In the genomic region with DNA sequence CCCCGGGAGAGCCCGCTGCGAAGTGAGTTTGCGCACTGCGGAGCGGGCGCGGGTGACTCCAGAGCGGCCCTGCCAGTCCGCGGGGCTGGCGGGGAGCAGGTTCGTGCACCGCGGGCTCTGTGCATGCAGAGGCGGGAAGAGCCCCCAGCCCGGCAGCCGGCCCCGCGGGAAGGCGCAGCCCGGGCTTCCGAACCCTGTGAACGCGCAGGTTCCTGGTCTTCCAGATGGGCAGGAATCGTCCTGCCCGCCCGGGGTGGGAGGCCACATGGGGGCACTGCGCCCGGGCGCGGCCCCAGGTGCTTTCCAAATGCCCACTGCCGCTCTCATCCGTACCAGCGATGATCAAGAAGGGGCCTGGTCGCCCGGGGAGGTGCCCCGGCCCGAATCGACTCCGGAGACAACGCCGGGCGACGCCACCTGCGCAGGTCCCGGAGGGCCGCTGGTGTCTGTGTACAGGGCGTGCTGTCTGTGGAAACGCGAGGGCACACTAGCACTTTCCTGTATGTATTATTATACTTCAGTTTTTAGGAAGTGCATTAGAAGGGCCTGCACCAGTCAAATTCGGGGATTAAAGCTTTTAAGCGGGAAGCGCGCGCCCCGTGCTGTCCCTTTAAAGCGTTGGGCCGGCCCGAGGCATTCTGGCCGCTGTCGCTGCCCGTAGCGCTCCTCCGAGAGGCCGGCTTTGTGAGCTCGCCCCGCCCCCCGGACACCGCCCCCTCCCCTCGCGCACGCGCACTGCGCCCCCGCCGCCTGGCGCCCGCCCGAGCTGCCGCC, we compare ENCODE assay signal across 8 cellular contexts. TPM values are rescaled to one million over a fixed set of nuclear protein-coding genes. Genes with fewer than 3 reads are reported as not detected.
DNase-seq lines count a peak whose midpoint lies in the region; ATAC-seq and TF ChIP-seq lines count a peak whose summit lies in the region.

A gene (plus strand): TSS at position 740 of the 774 bp plus-strand sequence. CDS start 3,796 bp downstream, outside the sequence.

- H3K9me3 ChIP-seq in SJCRH30 (replicated peaks) (no peaks in the 10 kb centered on the region), neural cell (ENCODE audit: low read length) (no peaks in the 10 kb centered on the region)

- DNase-seq in DMS79 treated with DMSO at 0.1 percent for 48 hours (lab: John Stamatoyannopoulos, UW) (peak; percentile 83), LoVo (ENCODE audit: low spot score) (peak; percentile 89), SJCRH30 (peak; percentile 94 to 95), activated gamma-delta T cell treated with Interleukin-2 at 50 U/mL for 16 hours (peak; percentile 91), fibroblast of villous mesenchyme (ENCODE audit: low read depth) (peak; percentile 89)

- peaks cover 37% of the 10 kb centered on the region for H3K79me2 ChIP-seq in neural cell (replicated peaks; ENCODE audit: insufficient read depth, low read length)

- H3K36me3 ChIP-seq in SJCRH30 (peaks cover 23% of the 10 kb centered on the region), neural cell (ENCODE audit: insufficient read depth, low read length) (no peaks in the 10 kb centered on the region)

- peak within 1 kb of the TSS; percentile 97 for H3K4me3 Mint-ChIP-seq in stimulated activated naive CD8-positive, alpha-beta T cell treated with anti-CD3 and anti-CD28 coated beads, Interleukin-15, Interleukin-2, amounts not matched to agents 100 ng/mL and 50 ng/mL, for 24 hours

- peak; percentile 17 for TF ChIP-seq CTCF in fibroblast of villous mesenchyme (IDR thresholded peaks at IDR 0.05; ENCODE audit: insufficient read depth, low read depth, low read length)
- peak; percentile 52 for TF ChIP-seq CTCF in neural cell (IDR thresholded peaks at IDR 0.05; ENCODE audit: poor library complexity, severe bottlenecking)

- peaks cover 33% of the 10 kb centered on the region for H3K4me1 Mint-ChIP-seq in stimulated activated naive CD8-positive, alpha-beta T cell treated with anti-CD3 and anti-CD28 coated beads, Interleukin-15, Interleukin-2, amounts not matched to agents 100 ng/mL and 50 ng/mL, for 24 hours (ENCODE audit: low read depth)

- H3K27ac ChIP-seq in SJCRH30 = peak within 1 kb of the TSS; percentile 77
- peak within 1 kb of the TSS; percentile 93 for H3K27ac ChIP-seq in neural cell (ENCODE audit: low read length)

- H4K20me1 ChIP-seq in neural cell (ENCODE audit: insufficient read depth) = no peaks in the 10 kb centered on the region

- peak within 1 kb of the TSS; percentile 90 for H3K27ac Mint-ChIP-seq in stimulated activated naive CD8-positive, alpha-beta T cell treated with anti-CD3 and anti-CD28 coated beads, Interleukin-15, Interleukin-2, amounts not matched to agents 100 ng/mL and 50 ng/mL, for 24 hours

- H3F3A ChIP-seq in neural cell (ENCODE audit: insufficient read depth, low read length, poor library complexity, severe bottlenecking) = no peaks in the 10 kb centered on the region

- H3K4me3 ChIP-seq in SJCRH30 (peak within 1 kb of the TSS; percentile 81), fibroblast of villous mesenchyme (ENCODE audit: low read depth, low read length) (peak within 1 kb of the TSS; percentile 93), neural cell (ENCODE audit: low read length) (peak within 1 kb of the TSS; percentile 97)

- H3K9me2 ChIP-seq in neural cell (ENCODE audit: insufficient read depth, low read length) = no peaks in the 10 kb centered on the region

- no peak for TF ChIP-seq EP300 in neural cell (conservative IDR thresholded peaks at IDR 0.05; ENCODE audit: poor library complexity, severe bottlenecking)

- peak; percentile 50 for ATAC-seq in GM21825 (IDR thresholded peaks at IDR 0.05; ENCODE audit: unreplicated experiment)

- no peaks in the 10 kb centered on the region for H3K27me3 Mint-ChIP-seq in stimulated activated naive CD8-positive, alpha-beta T cell treated with anti-CD3 and anti-CD28 coated beads, Interleukin-15, Interleukin-2, amounts not matched to agents 100 ng/mL and 50 ng/mL, for 24 hours

- peak within 1 kb of the TSS; percentile 92 for H2AFZ ChIP-seq in neural cell (ENCODE audit: low read depth, low read length)

- H3K9ac ChIP-seq in neural cell (ENCODE audit: low read length) = peak within 1 kb of the TSS; percentile 91

- peaks cover 26% of the 10 kb centered on the region for H3K36me3 Mint-ChIP-seq in stimulated activated naive CD8-positive, alpha-beta T cell treated with anti-CD3 and anti-CD28 coated beads, Interleukin-15, Interleukin-2, amounts not matched to agents 100 ng/mL and 50 ng/mL, for 24 hours (ENCODE audit: low read depth)

- H3K27me3 ChIP-seq in SJCRH30 = no peaks in the 10 kb centered on the region
- H3K27me3 ChIP-seq in neural cell (ENCODE audit: insufficient read depth, low read depth, low read length) = no peaks in the 10 kb centered on the region

- no peak for TF ChIP-seq RAD21 in neural cell (conservative IDR thresholded peaks at IDR 0.05)

- H3K4me2 ChIP-seq in neural cell (ENCODE audit: low read length) = peak within 1 kb of the TSS; percentile 86

- peaks cover 29% of the 10 kb centered on the region for H3K4me1 ChIP-seq in SJCRH30

- H3K9me3 Mint-ChIP-seq in stimulated activated naive CD8-positive, alpha-beta T cell treated with anti-CD3 and anti-CD28 coated beads, Interleukin-15, Interleukin-2, amounts not matched to agents 100 ng/mL and 50 ng/mL, for 24 hours = no peaks in the 10 kb centered on the region

TF ChIP-seq in neural cell, 6 proteins besides CTCF, POLR2A, EP300 and RAD21:
- peak; percentile 50 for TF ChIP-seq MXI1 (conservative IDR thresholded peaks at IDR 0.05; ENCODE audit: poor library complexity, severe bottlenecking)
- TF ChIP-seq POLR2AphosphoS5 (IDR thresholded peaks at IDR 0.05) = peak; percentile 79
- no peak for TF ChIP-seq EZH2 (IDR thresholded peaks at IDR 0.05; ENCODE audit: borderline replicate concordance, insufficient read depth, low read length, poor library complexity, severe bottlenecking)
- peak; percentile 50 for TF ChIP-seq SMC3 (conservative IDR thresholded peaks at IDR 0.05; ENCODE audit: poor library complexity)
- TF ChIP-seq TAF1 (IDR thresholded peaks at IDR 0.05; ENCODE audit: low read depth) = no peak
- TF ChIP-seq, protein P1, sequence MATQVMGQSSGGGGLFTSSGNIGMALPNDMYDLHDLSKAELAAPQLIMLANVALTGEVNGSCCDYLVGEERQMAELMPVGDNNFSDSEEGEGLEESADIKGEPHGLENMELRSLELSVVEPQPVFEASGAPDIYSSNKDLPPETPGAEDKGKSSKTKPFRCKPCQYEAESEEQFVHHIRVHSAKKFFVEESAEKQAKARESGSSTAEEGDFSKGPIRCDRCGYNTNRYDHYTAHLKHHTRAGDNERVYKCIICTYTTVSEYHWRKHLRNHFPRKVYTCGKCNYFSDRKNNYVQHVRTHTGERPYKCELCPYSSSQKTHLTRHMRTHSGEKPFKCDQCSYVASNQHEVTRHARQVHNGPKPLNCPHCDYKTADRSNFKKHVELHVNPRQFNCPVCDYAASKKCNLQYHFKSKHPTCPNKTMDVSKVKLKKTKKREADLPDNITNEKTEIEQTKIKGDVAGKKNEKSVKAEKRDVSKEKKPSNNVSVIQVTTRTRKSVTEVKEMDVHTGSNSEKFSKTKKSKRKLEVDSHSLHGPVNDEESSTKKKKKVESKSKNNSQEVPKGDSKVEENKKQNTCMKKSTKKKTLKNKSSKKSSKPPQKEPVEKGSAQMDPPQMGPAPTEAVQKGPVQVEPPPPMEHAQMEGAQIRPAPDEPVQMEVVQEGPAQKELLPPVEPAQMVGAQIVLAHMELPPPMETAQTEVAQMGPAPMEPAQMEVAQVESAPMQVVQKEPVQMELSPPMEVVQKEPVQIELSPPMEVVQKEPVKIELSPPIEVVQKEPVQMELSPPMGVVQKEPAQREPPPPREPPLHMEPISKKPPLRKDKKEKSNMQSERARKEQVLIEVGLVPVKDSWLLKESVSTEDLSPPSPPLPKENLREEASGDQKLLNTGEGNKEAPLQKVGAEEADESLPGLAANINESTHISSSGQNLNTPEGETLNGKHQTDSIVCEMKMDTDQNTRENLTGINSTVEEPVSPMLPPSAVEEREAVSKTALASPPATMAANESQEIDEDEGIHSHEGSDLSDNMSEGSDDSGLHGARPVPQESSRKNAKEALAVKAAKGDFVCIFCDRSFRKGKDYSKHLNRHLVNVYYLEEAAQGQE (IDR thresholded peaks at IDR 0.05; ENCODE audit: borderline replicate concordance) = no peak

RNA-seq across cellular contexts. Expression of the gene that starts here (rescaled TPM):
- 76.4 and 84.9 TPM in 2 replicates for total RNA-seq in SJCRH30 (2014; rRNA removed; shearing (Covaris generic))
- total RNA-seq in fibroblast of villous mesenchyme = 19.3 and 22.0 TPM in 2 replicates
- 35.8 and 40.2 TPM in 2 replicates for polyA plus RNA-seq in neural cell
- polyA minus RNA-seq in neural cell = 28.7 and 29.5 TPM in 2 replicates

Comparison
In these comparisons a context has a peak if more than half of its experiments do, and no peak if none do; other contexts are left out.
1. Peak in every context shown above with its lines: DNase-seq, ATAC-seq, H3K4me3 ChIP-seq and H3K27ac ChIP-seq.